8 cellular contexts compared by ENCODE assay signal in genomic region chr10:49161411-49161997, GRCh38. TPM values are rescaled to one million over a fixed set of nuclear protein-coding genes. Genes with fewer than 3 reads are reported as not detected.
DNase-seq lines count a peak whose midpoint lies in the region; ATAC-seq lines count a peak whose summit lies in the region.

No MANE protein-coding gene starts in this region.

- ATAC-seq in HG03460 (IDR thresholded peaks at IDR 0.05; ENCODE audit: unreplicated experiment) (no peak), HG02840 (IDR thresholded peaks at IDR 0.05; ENCODE audit: low FRiP score, unreplicated experiment) (no peak)

- DNase-seq in DMS114 treated with DMSO at 0.1 percent for 48 hours (lab: John Stamatoyannopoulos, UW; ENCODE audit: unreplicated experiment), result peak; percentile 53
- peak; percentile 50 for DNase-seq in NCI-H1092 treated with DMSO at 0.1 percent for 48 hours (lab: John Stamatoyannopoulos, UW)
- peak; percentile 46 for DNase-seq in dermis blood vessel endothelial cell
- peak; percentile 33 for DNase-seq in midbrain (lab: John Stamatoyannopoulos, UW)
- no peak for DNase-seq in SHP77 (lab: John Stamatoyannopoulos, UW)
- no peak for DNase-seq in NCI-H226

RNA-seq across cellular contexts. Expression of gene TMEM273, which starts 26.7 kb away (rescaled TPM):
- 16.2 and 49.9 TPM in 2 replicates for total RNA-seq in dermis blood vessel endothelial cell

RNA-seq across cellular contexts. Expression of gene FAM170B, which starts 27.7 kb away (rescaled TPM):
- total RNA-seq in dermis blood vessel endothelial cell, result not detected in 2 replicates

RNA-seq across cellular contexts. Expression of gene VSTM4, which starts 46.2 kb away (rescaled TPM):
- total RNA-seq in dermis blood vessel endothelial cell, result 0.56 and 1.0 TPM in 2 replicates

Comparison
In these comparisons a context has a peak if more than half of its experiments do, and no peak if none do; other contexts are left out.
1. DNase-seq: peak in DMS114 treated with DMSO at 0.1 percent for 48 hours (single experiment), NCI-H1092 treated with DMSO at 0.1 percent for 48 hours (single experiment), dermis blood vessel endothelial cell (single experiment) and midbrain (single experiment); none in SHP77 (0 of 2) and NCI-H226 (single experiment).